1 cellular context compared by ENCODE assay signal in the genomic region with DNA sequence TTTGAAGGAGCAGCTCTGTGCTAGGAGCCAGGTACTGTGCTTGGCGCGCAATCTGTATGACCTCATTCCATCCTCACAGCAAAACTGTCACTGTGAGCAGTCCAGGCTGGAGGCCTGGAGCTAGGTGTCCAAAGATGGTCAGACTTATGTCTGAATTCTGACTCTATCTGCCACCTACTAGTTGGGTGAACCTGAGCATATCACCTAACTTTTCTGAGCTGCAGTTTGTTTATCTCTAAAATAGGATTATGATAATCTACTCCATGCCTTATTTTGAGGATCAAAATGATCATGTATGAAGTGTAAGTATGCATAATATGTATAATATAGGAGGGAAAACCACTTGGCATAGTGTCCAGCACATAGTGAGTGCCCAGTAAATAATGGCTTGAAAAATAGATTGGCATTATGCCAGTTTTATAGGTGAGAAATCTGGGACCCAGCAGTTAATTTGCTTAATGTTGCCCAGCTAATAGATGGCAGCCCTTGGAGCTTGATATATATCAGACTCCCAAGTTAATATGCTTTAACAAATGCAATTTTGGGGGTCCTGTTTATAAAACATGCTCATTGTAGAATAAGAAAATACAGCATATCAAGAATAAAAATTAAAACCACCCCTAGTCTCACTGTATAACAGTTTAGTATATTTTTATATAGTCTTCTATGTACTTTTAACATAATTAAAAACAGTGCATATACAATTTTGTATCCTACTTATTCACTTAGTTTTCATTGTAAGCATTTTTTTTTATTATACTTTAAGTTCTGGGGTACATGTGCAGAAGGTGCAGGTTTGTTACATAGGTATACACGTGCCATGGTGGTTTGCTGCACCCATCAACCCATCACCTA.
A peak's percentile ranks its signal among the peaks of the same experiment; 100 is the strongest.
TF ChIP-seq lines count a peak whose summit lies in the region.

No MANE protein-coding gene starts in this region.

TF ChIP-seq in HepG2, 621 proteins besides CTCF, POLR2A, EP300 and RAD21 (continued from another document and continues in another):
- TF ChIP-seq, protein P1, sequence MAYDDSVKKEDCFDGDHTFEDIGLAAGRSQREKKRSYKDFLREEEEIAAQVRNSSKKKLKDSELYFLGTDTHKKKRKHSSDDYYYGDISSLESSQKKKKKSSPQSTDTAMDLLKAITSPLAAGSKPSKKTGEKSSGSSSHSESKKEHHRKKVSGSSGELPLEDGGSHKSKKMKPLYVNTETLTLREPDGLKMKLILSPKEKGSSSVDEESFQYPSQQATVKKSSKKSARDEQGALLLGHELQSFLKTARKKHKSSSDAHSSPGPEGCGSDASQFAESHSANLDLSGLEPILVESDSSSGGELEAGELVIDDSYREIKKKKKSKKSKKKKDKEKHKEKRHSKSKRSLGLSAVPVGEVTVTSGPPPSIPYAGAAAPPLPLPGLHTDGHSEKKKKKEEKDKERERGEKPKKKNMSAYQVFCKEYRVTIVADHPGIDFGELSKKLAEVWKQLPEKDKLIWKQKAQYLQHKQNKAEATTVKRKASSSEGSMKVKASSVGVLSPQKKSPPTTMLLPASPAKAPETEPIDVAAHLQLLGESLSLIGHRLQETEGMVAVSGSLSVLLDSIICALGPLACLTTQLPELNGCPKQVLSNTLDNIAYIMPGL (CRISPR knock-in tag; IDR thresholded peaks at IDR 0.05; ENCODE audit: borderline replicate concordance in 1 of 2, low read depth in 1 of 2), result 0 out of 4 replicates have a peak, but pooled peaks of 1 of the 2 experiments have one; percentile 25
- TF ChIP-seq, protein P2, sequence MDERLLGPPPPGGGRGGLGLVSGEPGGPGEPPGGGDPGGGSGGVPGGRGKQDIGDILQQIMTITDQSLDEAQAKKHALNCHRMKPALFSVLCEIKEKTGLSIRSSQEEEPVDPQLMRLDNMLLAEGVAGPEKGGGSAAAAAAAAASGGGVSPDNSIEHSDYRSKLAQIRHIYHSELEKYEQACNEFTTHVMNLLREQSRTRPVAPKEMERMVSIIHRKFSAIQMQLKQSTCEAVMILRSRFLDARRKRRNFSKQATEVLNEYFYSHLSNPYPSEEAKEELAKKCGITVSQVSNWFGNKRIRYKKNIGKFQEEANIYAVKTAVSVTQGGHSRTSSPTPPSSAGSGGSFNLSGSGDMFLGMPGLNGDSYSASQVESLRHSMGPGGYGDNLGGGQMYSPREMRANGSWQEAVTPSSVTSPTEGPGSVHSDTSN (CRISPR knock-in tag; IDR thresholded peaks at IDR 0.05), result no peak
- TF ChIP-seq MXI1 (IDR thresholded peaks at IDR 0.05; ENCODE audit: borderline replicate concordance, low read depth, low read length), result no peak
- no peak for TF ChIP-seq ZNF460 (CRISPR knock-in tag; IDR thresholded peaks at IDR 0.05; ENCODE audit: borderline replicate concordance)
- TF ChIP-seq ZNF766 (CRISPR knock-in tag; IDR thresholded peaks at IDR 0.05; ENCODE audit: borderline replicate concordance), result no peak
- TF ChIP-seq KLF9 (CRISPR knock-in tag; IDR thresholded peaks at IDR 0.05; ENCODE audit: low read depth), result no peak
- no peak for TF ChIP-seq AKAP8 (CRISPR knock-in tag; IDR thresholded peaks at IDR 0.05)
- no peak for TF ChIP-seq ZNF12 (CRISPR knock-in tag; IDR thresholded peaks at IDR 0.05)
- no peak for TF ChIP-seq ETV6 (CRISPR knock-in tag; conservative IDR thresholded peaks at IDR 0.05)
- TF ChIP-seq HDAC2 (CRISPR knock-in tag; IDR thresholded peaks at IDR 0.05), result no peak
- TF ChIP-seq, protein P3, sequence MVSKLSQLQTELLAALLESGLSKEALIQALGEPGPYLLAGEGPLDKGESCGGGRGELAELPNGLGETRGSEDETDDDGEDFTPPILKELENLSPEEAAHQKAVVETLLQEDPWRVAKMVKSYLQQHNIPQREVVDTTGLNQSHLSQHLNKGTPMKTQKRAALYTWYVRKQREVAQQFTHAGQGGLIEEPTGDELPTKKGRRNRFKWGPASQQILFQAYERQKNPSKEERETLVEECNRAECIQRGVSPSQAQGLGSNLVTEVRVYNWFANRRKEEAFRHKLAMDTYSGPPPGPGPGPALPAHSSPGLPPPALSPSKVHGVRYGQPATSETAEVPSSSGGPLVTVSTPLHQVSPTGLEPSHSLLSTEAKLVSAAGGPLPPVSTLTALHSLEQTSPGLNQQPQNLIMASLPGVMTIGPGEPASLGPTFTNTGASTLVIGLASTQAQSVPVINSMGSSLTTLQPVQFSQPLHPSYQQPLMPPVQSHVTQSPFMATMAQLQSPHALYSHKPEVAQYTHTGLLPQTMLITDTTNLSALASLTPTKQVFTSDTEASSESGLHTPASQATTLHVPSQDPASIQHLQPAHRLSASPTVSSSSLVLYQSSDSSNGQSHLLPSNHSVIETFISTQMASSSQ (IDR thresholded peaks at IDR 0.05; ENCODE audit: low read depth), result no peak
- TF ChIP-seq, protein P3 (CRISPR knock-in tag; IDR thresholded peaks at IDR 0.05; ENCODE audit: borderline replicate concordance), result no peak
- TF ChIP-seq ZNF451 (CRISPR knock-in tag; IDR thresholded peaks at IDR 0.05), result no peak
- no peak for TF ChIP-seq ASH2L (IDR thresholded peaks at IDR 0.05; ENCODE audit: insufficient read length, low read depth, low read length)
- TF ChIP-seq ZNF569 (CRISPR knock-in tag; IDR thresholded peaks at IDR 0.05; ENCODE audit: borderline replicate concordance), result no peak
- no peak; the same call in 1 of the 2 replicates for TF ChIP-seq FOXO1 (CRISPR knock-in tag; IDR thresholded peaks at IDR 0.05)
- no peak for TF ChIP-seq KLF13 (CRISPR knock-in tag; IDR thresholded peaks at IDR 0.05)
- no peak for TF ChIP-seq ZNF121 (CRISPR knock-in tag; IDR thresholded peaks at IDR 0.05)
- no peak for TF ChIP-seq NONO (IDR thresholded peaks at IDR 0.05)
- TF ChIP-seq NONO (CRISPR knock-in tag; conservative IDR thresholded peaks at IDR 0.05), result no peak
- no peak for TF ChIP-seq CHD4 (IDR thresholded peaks at IDR 0.05; ENCODE audit: borderline replicate concordance, low read length)
- TF ChIP-seq ZNF746 (CRISPR knock-in tag; IDR thresholded peaks at IDR 0.05), result no peak
- no peak for TF ChIP-seq CBX2 (IDR thresholded peaks at IDR 0.05; ENCODE audit: low read depth, low read length)
- TF ChIP-seq CBX2 (CRISPR knock-in tag; IDR thresholded peaks at IDR 0.05; ENCODE audit: low read depth), result no peak
- TF ChIP-seq ZBTB8A (CRISPR knock-in tag; IDR thresholded peaks at IDR 0.05; ENCODE audit: borderline replicate concordance, low read depth), result no peak
- TF ChIP-seq ZNF879 (CRISPR knock-in tag; IDR thresholded peaks at IDR 0.05), result no peak; the same call in 1 of the 2 replicates
- TF ChIP-seq, protein P4, sequence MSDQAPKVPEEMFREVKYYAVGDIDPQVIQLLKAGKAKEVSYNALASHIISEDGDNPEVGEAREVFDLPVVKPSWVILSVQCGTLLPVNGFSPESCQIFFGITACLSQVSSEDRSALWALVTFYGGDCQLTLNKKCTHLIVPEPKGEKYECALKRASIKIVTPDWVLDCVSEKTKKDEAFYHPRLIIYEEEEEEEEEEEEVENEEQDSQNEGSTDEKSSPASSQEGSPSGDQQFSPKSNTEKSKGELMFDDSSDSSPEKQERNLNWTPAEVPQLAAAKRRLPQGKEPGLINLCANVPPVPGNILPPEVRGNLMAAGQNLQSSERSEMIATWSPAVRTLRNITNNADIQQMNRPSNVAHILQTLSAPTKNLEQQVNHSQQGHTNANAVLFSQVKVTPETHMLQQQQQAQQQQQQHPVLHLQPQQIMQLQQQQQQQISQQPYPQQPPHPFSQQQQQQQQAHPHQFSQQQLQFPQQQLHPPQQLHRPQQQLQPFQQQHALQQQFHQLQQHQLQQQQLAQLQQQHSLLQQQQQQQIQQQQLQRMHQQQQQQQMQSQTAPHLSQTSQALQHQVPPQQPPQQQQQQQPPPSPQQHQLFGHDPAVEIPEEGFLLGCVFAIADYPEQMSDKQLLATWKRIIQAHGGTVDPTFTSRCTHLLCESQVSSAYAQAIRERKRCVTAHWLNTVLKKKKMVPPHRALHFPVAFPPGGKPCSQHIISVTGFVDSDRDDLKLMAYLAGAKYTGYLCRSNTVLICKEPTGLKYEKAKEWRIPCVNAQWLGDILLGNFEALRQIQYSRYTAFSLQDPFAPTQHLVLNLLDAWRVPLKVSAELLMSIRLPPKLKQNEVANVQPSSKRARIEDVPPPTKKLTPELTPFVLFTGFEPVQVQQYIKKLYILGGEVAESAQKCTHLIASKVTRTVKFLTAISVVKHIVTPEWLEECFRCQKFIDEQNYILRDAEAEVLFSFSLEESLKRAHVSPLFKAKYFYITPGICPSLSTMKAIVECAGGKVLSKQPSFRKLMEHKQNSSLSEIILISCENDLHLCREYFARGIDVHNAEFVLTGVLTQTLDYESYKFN (CRISPR knock-in tag; conservative IDR thresholded peaks at IDR 0.05), result no peak
- TF ChIP-seq DPF2 (CRISPR knock-in tag; IDR thresholded peaks at IDR 0.05; ENCODE audit: borderline replicate concordance, low read depth), result no peak
- TF ChIP-seq, protein P5, sequence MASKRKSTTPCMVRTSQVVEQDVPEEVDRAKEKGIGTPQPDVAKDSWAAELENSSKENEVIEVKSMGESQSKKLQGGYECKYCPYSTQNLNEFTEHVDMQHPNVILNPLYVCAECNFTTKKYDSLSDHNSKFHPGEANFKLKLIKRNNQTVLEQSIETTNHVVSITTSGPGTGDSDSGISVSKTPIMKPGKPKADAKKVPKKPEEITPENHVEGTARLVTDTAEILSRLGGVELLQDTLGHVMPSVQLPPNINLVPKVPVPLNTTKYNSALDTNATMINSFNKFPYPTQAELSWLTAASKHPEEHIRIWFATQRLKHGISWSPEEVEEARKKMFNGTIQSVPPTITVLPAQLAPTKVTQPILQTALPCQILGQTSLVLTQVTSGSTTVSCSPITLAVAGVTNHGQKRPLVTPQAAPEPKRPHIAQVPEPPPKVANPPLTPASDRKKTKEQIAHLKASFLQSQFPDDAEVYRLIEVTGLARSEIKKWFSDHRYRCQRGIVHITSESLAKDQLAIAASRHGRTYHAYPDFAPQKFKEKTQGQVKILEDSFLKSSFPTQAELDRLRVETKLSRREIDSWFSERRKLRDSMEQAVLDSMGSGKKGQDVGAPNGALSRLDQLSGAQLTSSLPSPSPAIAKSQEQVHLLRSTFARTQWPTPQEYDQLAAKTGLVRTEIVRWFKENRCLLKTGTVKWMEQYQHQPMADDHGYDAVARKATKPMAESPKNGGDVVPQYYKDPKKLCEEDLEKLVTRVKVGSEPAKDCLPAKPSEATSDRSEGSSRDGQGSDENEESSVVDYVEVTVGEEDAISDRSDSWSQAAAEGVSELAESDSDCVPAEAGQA (IDR thresholded peaks at IDR 0.05; ENCODE audit: low read depth), result 0 out of 2 replicates have a peak, but pooled peaks have one; percentile 17
- TF ChIP-seq, protein P5 (CRISPR knock-in tag; IDR thresholded peaks at IDR 0.05; ENCODE audit: borderline replicate concordance), result no peak; the same call in 1 of the 2 replicates
- no peak for TF ChIP-seq ZNF616 (CRISPR knock-in tag; IDR thresholded peaks at IDR 0.05; ENCODE audit: low read depth)
- TF ChIP-seq, protein P6, sequence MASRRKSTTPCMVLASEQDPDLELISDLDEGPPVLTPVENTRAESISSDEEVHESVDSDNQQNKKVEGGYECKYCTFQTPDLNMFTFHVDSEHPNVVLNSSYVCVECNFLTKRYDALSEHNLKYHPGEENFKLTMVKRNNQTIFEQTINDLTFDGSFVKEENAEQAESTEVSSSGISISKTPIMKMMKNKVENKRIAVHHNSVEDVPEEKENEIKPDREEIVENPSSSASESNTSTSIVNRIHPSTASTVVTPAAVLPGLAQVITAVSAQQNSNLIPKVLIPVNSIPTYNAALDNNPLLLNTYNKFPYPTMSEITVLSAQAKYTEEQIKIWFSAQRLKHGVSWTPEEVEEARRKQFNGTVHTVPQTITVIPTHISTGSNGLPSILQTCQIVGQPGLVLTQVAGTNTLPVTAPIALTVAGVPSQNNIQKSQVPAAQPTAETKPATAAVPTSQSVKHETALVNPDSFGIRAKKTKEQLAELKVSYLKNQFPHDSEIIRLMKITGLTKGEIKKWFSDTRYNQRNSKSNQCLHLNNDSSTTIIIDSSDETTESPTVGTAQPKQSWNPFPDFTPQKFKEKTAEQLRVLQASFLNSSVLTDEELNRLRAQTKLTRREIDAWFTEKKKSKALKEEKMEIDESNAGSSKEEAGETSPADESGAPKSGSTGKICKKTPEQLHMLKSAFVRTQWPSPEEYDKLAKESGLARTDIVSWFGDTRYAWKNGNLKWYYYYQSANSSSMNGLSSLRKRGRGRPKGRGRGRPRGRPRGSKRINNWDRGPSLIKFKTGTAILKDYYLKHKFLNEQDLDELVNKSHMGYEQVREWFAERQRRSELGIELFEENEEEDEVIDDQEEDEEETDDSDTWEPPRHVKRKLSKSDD (CRISPR knock-in tag; IDR thresholded peaks at IDR 0.05; ENCODE audit: low read depth), result no peak
- TF ChIP-seq, protein P7, sequence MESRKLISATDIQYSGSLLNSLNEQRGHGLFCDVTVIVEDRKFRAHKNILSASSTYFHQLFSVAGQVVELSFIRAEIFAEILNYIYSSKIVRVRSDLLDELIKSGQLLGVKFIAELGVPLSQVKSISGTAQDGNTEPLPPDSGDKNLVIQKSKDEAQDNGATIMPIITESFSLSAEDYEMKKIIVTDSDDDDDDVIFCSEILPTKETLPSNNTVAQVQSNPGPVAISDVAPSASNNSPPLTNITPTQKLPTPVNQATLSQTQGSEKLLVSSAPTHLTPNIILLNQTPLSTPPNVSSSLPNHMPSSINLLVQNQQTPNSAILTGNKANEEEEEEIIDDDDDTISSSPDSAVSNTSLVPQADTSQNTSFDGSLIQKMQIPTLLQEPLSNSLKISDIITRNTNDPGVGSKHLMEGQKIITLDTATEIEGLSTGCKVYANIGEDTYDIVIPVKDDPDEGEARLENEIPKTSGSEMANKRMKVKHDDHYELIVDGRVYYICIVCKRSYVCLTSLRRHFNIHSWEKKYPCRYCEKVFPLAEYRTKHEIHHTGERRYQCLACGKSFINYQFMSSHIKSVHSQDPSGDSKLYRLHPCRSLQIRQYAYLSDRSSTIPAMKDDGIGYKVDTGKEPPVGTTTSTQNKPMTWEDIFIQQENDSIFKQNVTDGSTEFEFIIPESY (CRISPR knock-in tag; IDR thresholded peaks at IDR 0.05), result no peak
